Comparison of ENCODE assay signal across 9 cellular contexts in genomic region chrX:97096385-97096784, GRCh38.
"Had no signal": no experiment of that assay in that cellular context is flagged by ENCODE, and none has a peak within 500 bp of the region (broad histone marks: within the 10 kb centered on the region; RNA-seq: fewer than 3 reads in every experiment).

No MANE protein-coding gene starts in this region.

- FAIRE-seq: frontal cortex, keratinocyte had no signal

- H3K9ac ChIP-seq: parathyroid adenoma had no signal

- H3K27me3 ChIP-seq: stomach had no signal

- H3K36me3 ChIP-seq: left ventricle myocardium inferior, stomach had no signal

- H3K9me3 ChIP-seq: left ventricle myocardium inferior, stomach had no signal

- H3K4me1 ChIP-seq: left ventricle myocardium inferior, parathyroid adenoma, stomach had no signal

- H3K27ac ChIP-seq: left ventricle myocardium inferior, parathyroid adenoma, skin epidermis, stomach had no signal

- DNase-seq: activated gamma-delta T cell; activated T-cell treated with anti-CD3 and anti-CD28 coated beads, Interleukin-2, amount 50 U/mL, for 4 hours; left ventricle myocardium inferior; retina; stomach had no signal

- H3K4me3 ChIP-seq: left ventricle myocardium inferior, skin epidermis, stomach had no signal

- H2AFZ ChIP-seq: parathyroid adenoma had no signal

- H3K79me2 ChIP-seq: parathyroid adenoma had no signal
